8 cellular contexts compared by ENCODE assay signal in genomic region chr2:73970850-73971471, GRCh38. TPM values are rescaled to one million over a fixed set of nuclear protein-coding genes. Genes with fewer than 3 reads are reported as not detected.
DNase-seq lines count a peak whose midpoint lies in the region; ATAC-seq, FAIRE-seq and TF ChIP-seq lines count a peak whose summit lies in the region.

No MANE protein-coding gene starts in this region.

- H3K27me3 Mint-ChIP-seq in WTC11 (ENCODE audit: low read depth) = no peaks in the 10 kb centered on the region; the same call in 1 of the 2 replicates

- no peak overlapping the region for H4K91ac ChIP-seq in mesenchymal stem cell (ENCODE audit: low read length)

- H2BK5ac ChIP-seq in mesenchymal stem cell (ENCODE audit: low read depth, low read length, poor library complexity, severe bottlenecking) = no peak overlapping the region

- no peaks in the 10 kb centered on the region for H3K36me3 Mint-ChIP-seq in WTC11

- no peak overlapping the region for H3K27ac Mint-ChIP-seq in WTC11

- H2AK5ac ChIP-seq in mesenchymal stem cell (ENCODE audit: low read length, severe bottlenecking) = no peak overlapping the region

- WGBS in mesenchymal stem cell = 37% methylated on average over 5 of the region's 7 CpGs

- H3K18ac ChIP-seq in mesenchymal stem cell (ENCODE audit: low read depth in 1 of 2, low read length in 2 of 2) = no peak overlapping the region

- H3K9me3 Mint-ChIP-seq in WTC11 = no peaks in the 10 kb centered on the region

- no peak overlapping the region for H3K4ac ChIP-seq in mesenchymal stem cell (ENCODE audit: low read depth in 1 of 2, low read length in 2 of 2)

- no peak overlapping the region for H3K23ac ChIP-seq in mesenchymal stem cell (ENCODE audit: low read length in 2 of 2)

- H3K36me3 ChIP-seq in A673 (ENCODE audit: insufficient read depth, low read length, poor library complexity, severe bottlenecking) (no peaks in the 10 kb centered on the region), mesenchymal stem cell (ENCODE audit: control insufficient read depth in 1 of 2, insufficient read depth in 2 of 2, low read depth in 1 of 2, low read length in 2 of 2) (no peaks in the 10 kb centered on the region)

- ATAC-seq in GM21529 (IDR thresholded peaks at IDR 0.05; ENCODE audit: unreplicated experiment) (peak; percentile 88), WTC11 (no peak; the same call in 1 of the 2 replicates)

- H3K27ac ChIP-seq in A673 (ENCODE audit: low read depth, low read length, poor library complexity, severe bottlenecking) (no peak overlapping the region), mesenchymal stem cell (ENCODE audit: low read length, poor library complexity, severe bottlenecking) (no peak overlapping the region)

- H3K9me3 ChIP-seq in A673 (ENCODE audit: low read depth, low read length, poor library complexity, severe bottlenecking) = no peaks in the 10 kb centered on the region
- H3K9me3 ChIP-seq in mesenchymal stem cell (ENCODE audit: control insufficient read depth, low read length) = no peaks in the 10 kb centered on the region

- H3K4me1 Mint-ChIP-seq in WTC11 = peaks cover 15% of the 10 kb centered on the region

- CTCF ChIA-PET in WTC11 (lab: Charles Lee) (interaction anchor here (0.6 to 1.1 kb wide), 5 partner anchors 50 to 305 kb away, joined by 3 to 5 read pairs (median 3); no protein-coding TSS in a partner anchor), A673 (lab: Charles Lee) (no interaction called here)

- TF ChIP-seq POLR2A in GM12892 (IDR thresholded peaks at IDR 0.05; ENCODE audit: low read depth, low read length) = no peak

- POLR2A ChIA-PET in WTC11 (lab: Charles Lee) = no interaction called here
- POLR2A ChIA-PET in A673 (lab: Charles Lee; ENCODE audit: low non-redundant PET) = no interaction called here

- no peak overlapping the region for H4K8ac ChIP-seq in mesenchymal stem cell (ENCODE audit: low read length)

- H3K9ac ChIP-seq in mesenchymal stem cell (ENCODE audit: low read length) = no peak overlapping the region

- no TSS peak for BruUV-seq in A673 (replicated peaks; lab: Mats Ljungman, UMichigan)

- no peak overlapping the region for H3K4me2 ChIP-seq in mesenchymal stem cell (ENCODE audit: low read length, poor library complexity, severe bottlenecking)

- intact Hi-C loops in A673 (cut with micrococcal nuclease; ENCODE audit: unreplicated experiment) = no loop called here

- no peaks in the 10 kb centered on the region for H3K79me1 ChIP-seq in mesenchymal stem cell (replicated peaks; ENCODE audit: low read length, poor library complexity, severe bottlenecking)

- TF ChIP-seq CTCF in WTC11 (IDR thresholded peaks at IDR 0.05) (no peak), fibroblast of villous mesenchyme (IDR thresholded peaks at IDR 0.05; ENCODE audit: insufficient read depth, low read depth, low read length) (no peak), A673 (conservative IDR thresholded peaks at IDR 0.05; ENCODE audit: low read depth, low read length) (no peak)

- H3K4me3 ChIP-seq in fibroblast of villous mesenchyme (ENCODE audit: low read depth, low read length) (no peak overlapping the region), A673 (ENCODE audit: low read depth, low read length, poor library complexity, severe bottlenecking) (no peak overlapping the region), mesenchymal stem cell (ENCODE audit: insufficient read depth in 1 of 2, low read depth in 1 of 2, low read length in 2 of 2) (no peak overlapping the region)

- no peak overlapping the region for H2AFZ ChIP-seq in mesenchymal stem cell (ENCODE audit: low read depth, low read length)

- H3K27me3 ChIP-seq in A673 (replicated peaks; ENCODE audit: insufficient read depth, low read depth, low read length, poor library complexity) (no peaks in the 10 kb centered on the region), mesenchymal stem cell (ENCODE audit: control insufficient read depth in 1 of 2, insufficient read depth in 1 of 2, low read length in 2 of 2) (peaks cover 0 to 3% of the 10 kb centered on the region in 2 experiments)

- no peak overlapping the region for H2BK12ac ChIP-seq in mesenchymal stem cell (ENCODE audit: low read length in 2 of 2)

- H3K14ac ChIP-seq in mesenchymal stem cell (ENCODE audit: low read length in 2 of 2) = no peak overlapping the region

- DNase-seq in GM12892 (ENCODE audit: insufficient read length) (peak; percentile 39), KG1 (lab: John Stamatoyannopoulos, UW) (peak; percentile 84), WTC11 (ENCODE audit: low spot score) (peak; percentile 20), fibroblast of villous mesenchyme (ENCODE audit: low read depth) (peak; percentile 59), A673 (ENCODE audit: low spot score) (no peak), mesenchymal stem cell (no peak)
- peak; percentile 63 for DNase-seq in stimulated activated CD8-positive, alpha-beta memory T cell treated with anti-CD3 and anti-CD28 coated beads, Interleukin-4, amount 100 ng/mL, for 48 hours

- H3K4me1 ChIP-seq in A673 (ENCODE audit: insufficient read depth, low read length, poor library complexity, severe bottlenecking) (no peaks in the 10 kb centered on the region), mesenchymal stem cell (ENCODE audit: control insufficient read depth, insufficient read depth, low read depth, low read length) (no peaks in the 10 kb centered on the region)

- H2BK120ac ChIP-seq in mesenchymal stem cell (ENCODE audit: low read depth, low read length) = no peak overlapping the region

- no peak for FAIRE-seq in GM12892 (lab: Jason Lieb, UNC)

- no peak overlapping the region for H2BK15ac ChIP-seq in mesenchymal stem cell (ENCODE audit: low read depth, poor library complexity, severe bottlenecking)

- H3K4me3 Mint-ChIP-seq in WTC11 = no peak overlapping the region

TF ChIP-seq in WTC11, 78 proteins besides CTCF, POLR2A, EP300 and RAD21 (continues in another document):
- no peak for TF ChIP-seq JAZF1 (CRISPR knock-in tag; IDR thresholded peaks at IDR 0.05)
- TF ChIP-seq, protein P1, sequence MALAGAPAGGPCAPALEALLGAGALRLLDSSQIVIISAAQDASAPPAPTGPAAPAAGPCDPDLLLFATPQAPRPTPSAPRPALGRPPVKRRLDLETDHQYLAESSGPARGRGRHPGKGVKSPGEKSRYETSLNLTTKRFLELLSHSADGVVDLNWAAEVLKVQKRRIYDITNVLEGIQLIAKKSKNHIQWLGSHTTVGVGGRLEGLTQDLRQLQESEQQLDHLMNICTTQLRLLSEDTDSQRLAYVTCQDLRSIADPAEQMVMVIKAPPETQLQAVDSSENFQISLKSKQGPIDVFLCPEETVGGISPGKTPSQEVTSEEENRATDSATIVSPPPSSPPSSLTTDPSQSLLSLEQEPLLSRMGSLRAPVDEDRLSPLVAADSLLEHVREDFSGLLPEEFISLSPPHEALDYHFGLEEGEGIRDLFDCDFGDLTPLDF (CRISPR knock-in tag; IDR thresholded peaks at IDR 0.05) = no peak
- TF ChIP-seq IRF2 (CRISPR knock-in tag; IDR thresholded peaks at IDR 0.05; ENCODE audit: borderline replicate concordance, low read depth) = no peak
- TF ChIP-seq, protein P2, sequence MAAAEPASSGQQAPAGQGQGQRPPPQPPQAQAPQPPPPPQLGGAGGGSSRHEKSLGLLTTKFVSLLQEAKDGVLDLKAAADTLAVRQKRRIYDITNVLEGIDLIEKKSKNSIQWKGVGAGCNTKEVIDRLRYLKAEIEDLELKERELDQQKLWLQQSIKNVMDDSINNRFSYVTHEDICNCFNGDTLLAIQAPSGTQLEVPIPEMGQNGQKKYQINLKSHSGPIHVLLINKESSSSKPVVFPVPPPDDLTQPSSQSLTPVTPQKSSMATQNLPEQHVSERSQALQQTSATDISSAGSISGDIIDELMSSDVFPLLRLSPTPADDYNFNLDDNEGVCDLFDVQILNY (CRISPR knock-in tag; IDR thresholded peaks at IDR 0.05) = no peak
- no peak for TF ChIP-seq CDX4 (CRISPR knock-in tag; IDR thresholded peaks at IDR 0.05; ENCODE audit: borderline replicate concordance)
- no peak for TF ChIP-seq ZNF512 (CRISPR knock-in tag; IDR thresholded peaks at IDR 0.05; ENCODE audit: borderline replicate concordance)
- no peak for TF ChIP-seq SOX15 (CRISPR knock-in tag; IDR thresholded peaks at IDR 0.05)
- TF ChIP-seq NR3C1 (CRISPR knock-in tag; conservative IDR thresholded peaks at IDR 0.05; ENCODE audit: low read depth) = no peak

RNA-seq across cellular contexts. Expression of gene TET3, which starts 13.7 kb away (rescaled TPM):
- 12.0 TPM for polyA plus RNA-seq in GM12892 (2012; ENCODE audit: missing spikeins)
- total RNA-seq in WTC11 (2021) (16.4 to 19.3 TPM (median 18.2 TPM) in 3 replicates), fibroblast of villous mesenchyme (5.6 and 7.7 TPM in 2 replicates), A673 (2021) (26.3 and 28.7 TPM in 2 replicates)
- polyA plus RNA-seq in mesenchymal stem cell (2013, experiment 1 of 2) = 3.7 TPM
- 3.4 TPM for polyA plus RNA-seq in mesenchymal stem cell (2013, experiment 2 of 2)

RNA-seq across cellular contexts. Expression of gene DGUOK, which starts 44.3 kb away (rescaled TPM):
- polyA plus RNA-seq in GM12892 (2012; ENCODE audit: missing spikeins) = 76.7 TPM
- total RNA-seq in WTC11 (2021) (105 to 106 TPM (median 106 TPM) in 3 replicates), fibroblast of villous mesenchyme (73.8 and 81.2 TPM in 2 replicates), A673 (2021) (106 and 107 TPM in 2 replicates)
- polyA plus RNA-seq in mesenchymal stem cell (2013, experiment 1 of 2) = 115 TPM
- 112 TPM for polyA plus RNA-seq in mesenchymal stem cell (2013, experiment 2 of 2)

Comparison
In these comparisons a context has a peak if more than half of its experiments do, and no peak if none do; other contexts are left out.
1. DNase-seq: peak in GM12892 (single experiment), KG1 (single experiment), WTC11 (single experiment), fibroblast of villous mesenchyme (single experiment) and stimulated activated CD8-positive, alpha-beta memory T cell treated with anti-CD3 and anti-CD28 coated beads, Interleukin-4, amount 100 ng/mL, for 48 hours (single experiment); none in A673 (single experiment) and mesenchymal stem cell (single experiment).